In the genomic region with DNA sequence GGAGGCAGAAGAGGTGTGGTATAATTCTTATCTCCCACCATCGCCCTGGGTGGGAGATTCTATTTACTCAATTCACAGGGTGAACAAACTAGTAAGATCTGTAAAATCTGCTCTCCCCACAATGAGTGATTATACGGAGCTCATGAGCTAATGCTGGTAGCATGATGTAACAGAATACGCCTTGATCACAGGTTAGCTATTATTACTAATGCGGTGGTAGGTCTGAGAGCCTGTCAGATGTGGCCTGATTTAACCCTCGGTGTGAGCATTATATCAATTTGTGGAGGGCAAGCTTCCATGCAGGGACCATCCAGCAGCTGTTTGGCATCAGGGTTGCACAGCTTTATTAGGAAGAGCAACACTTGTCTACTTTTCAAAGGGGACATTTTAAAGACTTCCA, we compare ENCODE assay signal across 14 cellular contexts. TPM values are rescaled to one million over a fixed set of nuclear protein-coding genes. Genes with fewer than 3 reads are reported as not detected.
A peak's percentile ranks its signal among the peaks of the same experiment; 100 is the strongest.
DNase-seq lines count a peak whose midpoint lies in the region; ATAC-seq, FAIRE-seq and TF ChIP-seq lines count a peak whose summit lies in the region.
"Had no signal": no experiment of that assay in that cellular context is flagged by ENCODE, and none has a peak within 500 bp of the region (broad histone marks: within the 10 kb centered on the region; RNA-seq: fewer than 3 reads in every experiment).

No MANE protein-coding gene starts in this region.

- H3K27ac Mint-ChIP-seq in activated CD4-positive, alpha-beta T cell treated with anti-CD3 and anti-CD28 coated beads, Interleukin-2, amount 10 ng/mL, durations not matched to agents 7 days and 5 days: peak overlapping the region; percentile 67

- no peak for DNase-seq in activated CD4-positive, alpha-beta T cell treated with anti-CD3 and anti-CD28 coated beads, Interleukin-2, amount 10 ng/mL, durations not matched to agents 7 days and 5 days
- no peak for DNase-seq in activated CD4-positive, alpha-beta T cell treated with anti-CD3 and anti-CD28 coated beads, Interleukin-2, amount 50 U/mL, for 48 hours
- DNase-seq in SJCRH30: peak; percentile 63 to 76
- DNase-seq in foreskin keratinocyte: no peak
- DNase-seq in urothelium cell line (ENCODE audit: low spot score): no peak
- no peak for DNase-seq in effector CD4-positive, alpha-beta T cell
- DNase-seq: activated effector memory CD4-positive, alpha-beta T cell treated with Interleukin-2 at 50 U/mL for 16 hours; tibial artery had no signal

- H3K27me3 ChIP-seq in SJCRH30 (no peaks in the 10 kb centered on the region), foreskin keratinocyte (peaks cover 46% of the 10 kb centered on the region)
- H3K27me3 ChIP-seq: cardiac muscle cell, tibial artery had no signal

- peaks cover 4% of the 10 kb centered on the region for H3K9me3 Mint-ChIP-seq in activated CD4-positive, alpha-beta T cell treated with anti-CD3 and anti-CD28 coated beads, Interleukin-2, amount 10 ng/mL, durations not matched to agents 7 days and 5 days

- H3K27ac ChIP-seq in SJCRH30 (peak overlapping the region; percentile 40), foreskin keratinocyte (no peak overlapping the region)
- H3K27ac ChIP-seq: cardiac muscle cell had no signal

- POLR2A ChIA-PET in activated CD4-positive, alpha-beta T cell treated with anti-CD3 and anti-CD28 coated beads, Interleukin-2, amount 10 ng/mL, durations not matched to agents 7 days and 5 days (lab: Charles Lee): interaction anchor here (0.7 kb wide), 1 partner anchor 14 kb away, joined by 3 read pairs; no protein-coding TSS in a partner anchor

- CTCF ChIA-PET in activated CD4-positive, alpha-beta T cell treated with anti-CD3 and anti-CD28 coated beads, Interleukin-2, amount 10 ng/mL, durations not matched to agents 7 days and 5 days (lab: Charles Lee): interaction anchor here (0.9 to 3.2 kb wide), 5 partner anchors 11 to 90 kb away, joined by 3 to 8 read pairs (median 3); a partner anchor contains a TSS

- FAIRE-seq in urothelium cell line (lab: Jason Lieb, UNC): peak; percentile 44
- FAIRE-seq: endothelial cell of umbilical vein, GM12891 had no signal

- peaks cover 31% of the 10 kb centered on the region for H3K27me3 Mint-ChIP-seq in activated CD4-positive, alpha-beta T cell treated with anti-CD3 and anti-CD28 coated beads, Interleukin-2, amount 10 ng/mL, durations not matched to agents 7 days and 5 days

- H3K4me3 Mint-ChIP-seq in activated CD4-positive, alpha-beta T cell treated with anti-CD3 and anti-CD28 coated beads, Interleukin-2, amount 10 ng/mL, durations not matched to agents 7 days and 5 days: no peak overlapping the region

- H3K4me1 ChIP-seq in SJCRH30: peaks cover 5% of the 10 kb centered on the region; the same call in 1 of the 2 replicates
- H3K4me1 ChIP-seq in foreskin keratinocyte: no peaks in the 10 kb centered on the region

- H3K4me3 ChIP-seq in SJCRH30: no peak overlapping the region
- H3K4me3 ChIP-seq: cardiac muscle cell, tibial artery had no signal

- TF ChIP-seq CTCF in foreskin keratinocyte (conservative IDR thresholded peaks at IDR 0.05): no peak

- no peaks in the 10 kb centered on the region for H3K9me3 ChIP-seq in SJCRH30 (replicated peaks)
- H3K9me3 ChIP-seq: tibial artery had no signal

- H3K36me3 ChIP-seq in SJCRH30: no peaks in the 10 kb centered on the region
- H3K36me3 ChIP-seq: cardiac muscle cell, tibial artery had no signal

- peaks cover 13% of the 10 kb centered on the region for H3K36me3 Mint-ChIP-seq in activated CD4-positive, alpha-beta T cell treated with anti-CD3 and anti-CD28 coated beads, Interleukin-2, amount 10 ng/mL, durations not matched to agents 7 days and 5 days (ENCODE audit: low read depth)

- ATAC-seq in foreskin keratinocyte (peak; percentile 66), GM18511 (IDR thresholded peaks at IDR 0.05; ENCODE audit: unreplicated experiment) (no peak), HG03378 (IDR thresholded peaks at IDR 0.05; ENCODE audit: unreplicated experiment) (no peak)

- H3K4me1 Mint-ChIP-seq in activated CD4-positive, alpha-beta T cell treated with anti-CD3 and anti-CD28 coated beads, Interleukin-2, amount 10 ng/mL, durations not matched to agents 7 days and 5 days: peaks cover 38% of the 10 kb centered on the region

RNA-seq across cellular contexts. Expression of a gene that starts 18.5 kb away (rescaled TPM):
- 1 to 10 TPM in 1 of 2 experiments, under 1 TPM in 1; 0.82 to 1.0 TPM for total RNA-seq in activated CD4-positive, alpha-beta T cell treated with anti-CD3 and anti-CD28 coated beads, Interleukin-2, amount 10 ng/mL, durations not matched to agents 7 days and 5 days
- 0.30 TPM in 1 of 2 replicates, not detected in the other for total RNA-seq in SJCRH30 (2014; rRNA removed; shearing (Covaris generic))
- not detected in 2 replicates for total RNA-seq in foreskin keratinocyte
- not detected in 2 replicates for polyA plus RNA-seq in foreskin keratinocyte
- total RNA-seq: endothelial cell of umbilical vein, lung microvascular endothelial cell had no signal
- polyA plus RNA-seq: endothelial cell of umbilical vein had no signal

RNA-seq across cellular contexts. Expression of a gene that starts 32.4 kb away (rescaled TPM):
- total RNA-seq in activated CD4-positive, alpha-beta T cell treated with anti-CD3 and anti-CD28 coated beads, Interleukin-2, amount 10 ng/mL, durations not matched to agents 7 days and 5 days: 10 to 100 TPM; 27.4 to 35.8 TPM
- total RNA-seq in SJCRH30 (2014; rRNA removed; shearing (Covaris generic)): 14.3 and 19.0 TPM in 2 replicates
- 12.4 and 14.8 TPM in 2 replicates for total RNA-seq in foreskin keratinocyte
- 3.0 and 4.9 TPM in 2 replicates for polyA plus RNA-seq in foreskin keratinocyte

Comparison
In these comparisons a context has a peak if more than half of its experiments do, and no peak if none do; other contexts are left out.
1. DNase-seq: peak in SJCRH30 (2 of 2); none in activated CD4-positive, alpha-beta T cell treated with anti-CD3 and anti-CD28 coated beads, Interleukin-2, amount 10 ng/mL, durations not matched to agents 7 days and 5 days (single experiment), activated CD4-positive, alpha-beta T cell treated with anti-CD3 and anti-CD28 coated beads, Interleukin-2, amount 50 U/mL, for 48 hours (0 of 2), foreskin keratinocyte (0 of 2), urothelium cell line (single experiment) and effector CD4-positive, alpha-beta T cell (single experiment).